ENCODE assay signal across 16 cellular contexts in genomic region chr12:19447386-19447785, GRCh38.
"Had no signal": no experiment of that assay in that cellular context is flagged by ENCODE, and none has a peak within 500 bp of the region (broad histone marks: within the 10 kb centered on the region; RNA-seq: fewer than 3 reads in every experiment).

No MANE protein-coding gene starts in this region.

- H3K4me3 ChIP-seq: dorsolateral prefrontal cortex, gastroesophageal sphincter, left ventricle myocardium inferior, mucosa of descending colon, psoas muscle, right lobe of liver, upper lobe of right lung had no signal

- H3K27ac Mint-ChIP-seq: activated CD8-positive, alpha-beta memory T cell treated with anti-CD3 and anti-CD28 coated beads, Interleukin-2, amount 10 ng/mL, durations not matched to agents 7 days and 5 days; activated naive CD4-positive, alpha-beta T cell treated with anti-CD3 and anti-CD28 coated beads, Interleukin-2, amount 10 ng/mL, durations not matched to agents 7 days and 5 days; memory B cell; T-helper 2 cell treated with Interferon-gamma antibody and Interleukin-4, amounts not matched to agents 5 μg/mL and 100 μg/mL, for 36 hours had no signal

- DNase-seq: activated CD4-positive, alpha-beta T cell treated with anti-CD3 and anti-CD28 coated beads for 1 hour; activated CD4-positive, alpha-beta T cell treated with anti-CD3 and anti-CD28 coated beads, Interleukin-2, amount 50 U/mL, for 4 hours; activated CD8-positive, alpha-beta memory T cell treated with anti-CD3 and anti-CD28 coated beads, Interleukin-2, amount 10 ng/mL, durations not matched to agents 7 days and 5 days; activated naive CD4-positive, alpha-beta T cell treated with anti-CD3 and anti-CD28 coated beads, Interleukin-2, amount 10 ng/mL, durations not matched to agents 7 days and 5 days; activated T-cell treated with anti-CD3 and anti-CD28 coated beads, Interleukin-2, amount 50 U/mL, for 1 hour; amniotic stem cell; dorsolateral prefrontal cortex; left ventricle myocardium inferior; mucosa of descending colon; psoas muscle; right lobe of liver; stimulated activated naive CD8-positive, alpha-beta T cell treated with anti-CD3 and anti-CD28 coated beads, Interleukin-15, Interleukin-2, amounts not matched to agents 100 U/mL and 50 U/mL, for 24 hours; upper lobe of right lung had no signal

- H3K4me3 Mint-ChIP-seq: activated CD8-positive, alpha-beta memory T cell treated with anti-CD3 and anti-CD28 coated beads, Interleukin-2, amount 10 ng/mL, durations not matched to agents 7 days and 5 days; activated naive CD4-positive, alpha-beta T cell treated with anti-CD3 and anti-CD28 coated beads, Interleukin-2, amount 10 ng/mL, durations not matched to agents 7 days and 5 days; memory B cell; T-helper 2 cell treated with Interferon-gamma antibody and Interleukin-4, amounts not matched to agents 5 μg/mL and 100 μg/mL, for 36 hours had no signal

- H3K36me3 ChIP-seq: left ventricle myocardium inferior, upper lobe of right lung had no signal

- H3K27me3 Mint-ChIP-seq: activated CD8-positive, alpha-beta memory T cell treated with anti-CD3 and anti-CD28 coated beads, Interleukin-2, amount 10 ng/mL, durations not matched to agents 7 days and 5 days; activated naive CD4-positive, alpha-beta T cell treated with anti-CD3 and anti-CD28 coated beads, Interleukin-2, amount 10 ng/mL, durations not matched to agents 7 days and 5 days; memory B cell had no signal

- H3K9me3 ChIP-seq: gastroesophageal sphincter, left ventricle myocardium inferior, mucosa of descending colon, psoas muscle, right lobe of liver, upper lobe of right lung had no signal

- H3K9me3 Mint-ChIP-seq: activated naive CD4-positive, alpha-beta T cell treated with anti-CD3 and anti-CD28 coated beads, Interleukin-2, amount 10 ng/mL, durations not matched to agents 7 days and 5 days; memory B cell; T-helper 2 cell treated with Interferon-gamma antibody and Interleukin-4, amounts not matched to agents 5 μg/mL and 100 μg/mL, for 36 hours had no signal

- H3K27ac ChIP-seq: gastroesophageal sphincter, left ventricle myocardium inferior, psoas muscle, right lobe of liver, upper lobe of right lung had no signal

- H3K27me3 ChIP-seq: dorsolateral prefrontal cortex, gastroesophageal sphincter, right lobe of liver, upper lobe of right lung had no signal

- H3K4me1 ChIP-seq: right lobe of liver had no signal

- ATAC-seq: activated CD8-positive, alpha-beta memory T cell treated with anti-CD3 and anti-CD28 coated beads, Interleukin-2, amount 10 ng/mL, durations not matched to agents 7 days and 5 days; gastroesophageal sphincter; mucosa of descending colon; psoas muscle; right lobe of liver; stimulated activated naive CD8-positive, alpha-beta T cell treated with anti-CD3 and anti-CD28 coated beads, Interleukin-15, Interleukin-2, amounts not matched to agents 100 U/mL and 50 U/mL, for 24 hours; upper lobe of right lung had no signal
